In genomic region chr6:29733057-29733456, GRCh38 we compare ENCODE assay signal across 4 cellular contexts.
TF ChIP-seq lines count a peak whose summit lies in the region.

No MANE protein-coding gene starts in this region.

TF ChIP-seq in HepG2, 621 proteins besides CTCF, POLR2A, EP300 and RAD21 (continues in another document):
- TF ChIP-seq REST (IDR thresholded peaks at IDR 0.05; ENCODE audit: borderline replicate concordance in 1 of 2, low read depth in 1 of 2, low read length in 2 of 2) (peak; percentile 9 to 86), ZNF331 (CRISPR knock-in tag; IDR thresholded peaks at IDR 0.05) (no peak), BATF2 (CRISPR knock-in tag; IDR thresholded peaks at IDR 0.05) (no peak), NFYB (CRISPR knock-in tag; IDR thresholded peaks at IDR 0.05) (no peak), ZFAT (CRISPR knock-in tag; conservative IDR thresholded peaks at IDR 0.05) (no peak), ZNF891 (CRISPR knock-in tag; IDR thresholded peaks at IDR 0.05) (no peak), DMAP1 (CRISPR knock-in tag; IDR thresholded peaks at IDR 0.05) (no peak), MIER2 (CRISPR knock-in tag; IDR thresholded peaks at IDR 0.05) (peak; percentile 75; the same call in 1 of the 2 replicates), TSC22D2 (CRISPR knock-in tag; IDR thresholded peaks at IDR 0.05; ENCODE audit: borderline replicate concordance) (no peak), ZNF562 (CRISPR knock-in tag; IDR thresholded peaks at IDR 0.05; ENCODE audit: borderline replicate concordance) (no peak)

TF ChIP-seq in Ishikawa, 13 proteins besides CTCF, POLR2A, EP300 and RAD21:
- TF ChIP-seq TAF1 (IDR thresholded peaks at IDR 0.05; ENCODE audit: low read depth) (no peak), REST (IDR thresholded peaks at IDR 0.05; ENCODE audit: low read depth) (peak; percentile 83), ZBTB7A (IDR thresholded peaks at IDR 0.05; ENCODE audit: low read depth) (no peak), TCF12 (IDR thresholded peaks at IDR 0.05; ENCODE audit: low read depth) (no peak)
TF ChIP-seq in Ishikawa: peak in this region for 1.

TF ChIP-seq in GM12878, 131 proteins besides CTCF, POLR2A, EP300 and RAD21:
- TF ChIP-seq, protein P1, sequence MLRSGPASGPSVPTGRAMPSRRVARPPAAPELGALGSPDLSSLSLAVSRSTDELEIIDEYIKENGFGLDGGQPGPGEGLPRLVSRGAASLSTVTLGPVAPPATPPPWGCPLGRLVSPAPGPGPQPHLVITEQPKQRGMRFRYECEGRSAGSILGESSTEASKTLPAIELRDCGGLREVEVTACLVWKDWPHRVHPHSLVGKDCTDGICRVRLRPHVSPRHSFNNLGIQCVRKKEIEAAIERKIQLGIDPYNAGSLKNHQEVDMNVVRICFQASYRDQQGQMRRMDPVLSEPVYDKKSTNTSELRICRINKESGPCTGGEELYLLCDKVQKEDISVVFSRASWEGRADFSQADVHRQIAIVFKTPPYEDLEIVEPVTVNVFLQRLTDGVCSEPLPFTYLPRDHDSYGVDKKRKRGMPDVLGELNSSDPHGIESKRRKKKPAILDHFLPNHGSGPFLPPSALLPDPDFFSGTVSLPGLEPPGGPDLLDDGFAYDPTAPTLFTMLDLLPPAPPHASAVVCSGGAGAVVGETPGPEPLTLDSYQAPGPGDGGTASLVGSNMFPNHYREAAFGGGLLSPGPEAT (IDR thresholded peaks at IDR 0.05; ENCODE audit: low read depth) = no peak
- peak; percentile 73; the same call in 1 of the 2 replicates for TF ChIP-seq REST (IDR thresholded peaks at IDR 0.05; ENCODE audit: low read depth, low read length)

TF ChIP-seq in liver, 16 proteins besides CTCF, POLR2A, EP300 and RAD21:
- TF ChIP-seq REST (IDR thresholded peaks at IDR 0.05) = peak; percentile 88
- TF ChIP-seq, protein P2, sequence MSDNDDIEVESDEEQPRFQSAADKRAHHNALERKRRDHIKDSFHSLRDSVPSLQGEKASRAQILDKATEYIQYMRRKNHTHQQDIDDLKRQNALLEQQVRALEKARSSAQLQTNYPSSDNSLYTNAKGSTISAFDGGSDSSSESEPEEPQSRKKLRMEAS (IDR thresholded peaks at IDR 0.05) = no peak
TF ChIP-seq in liver: peak in this region for 1.
